Comparison of ENCODE assay signal across 19 cellular contexts in genomic region chr11:69978841-69979614, GRCh38.
DNase-seq lines count a peak whose midpoint lies in the region; ATAC-seq and TF ChIP-seq lines count a peak whose summit lies in the region.
"Had no signal": no experiment of that assay in that cellular context is flagged by ENCODE, and none has a peak within 500 bp of the region (broad histone marks: within the 10 kb centered on the region; RNA-seq: fewer than 3 reads in every experiment).

No MANE protein-coding gene starts in this region.

- H3K9me3 ChIP-seq in ascending aorta: no peaks in the 10 kb centered on the region
- H3K9me3 ChIP-seq in endodermal cell (ENCODE audit: control insufficient read depth, low read length): no peaks in the 10 kb centered on the region
- H3K9me3 ChIP-seq in lower lobe of right lung: no peaks in the 10 kb centered on the region
- H3K9me3 ChIP-seq in mucosa of descending colon: no peaks in the 10 kb centered on the region

- H3K4me1 ChIP-seq in ascending aorta (peaks cover 13 to 60% of the 10 kb centered on the region in 2 donors), endodermal cell (ENCODE audit: control insufficient read depth, insufficient read depth, low read length) (no peaks in the 10 kb centered on the region), lower lobe of right lung (peaks cover 8% of the 10 kb centered on the region), mucosa of descending colon (ENCODE audit: low read depth) (no peaks in the 10 kb centered on the region)

- H3K36me3 ChIP-seq in ascending aorta (no peaks in the 10 kb centered on the region), endodermal cell (ENCODE audit: control insufficient read depth, insufficient read depth, low read length) (no peaks in the 10 kb centered on the region), lower lobe of right lung (no peaks in the 10 kb centered on the region), mucosa of descending colon (ENCODE audit: low read depth) (no peaks in the 10 kb centered on the region)

- H3K27ac ChIP-seq in ascending aorta: peak overlapping the region; percentile 87 to 98
- no peak overlapping the region for H3K27ac ChIP-seq in endodermal cell (ENCODE audit: low read depth, low read length)
- peak overlapping the region; percentile 18 for H3K27ac ChIP-seq in lower lobe of right lung
- H3K27ac ChIP-seq: HL-60 had no signal

- H3K27me3 Mint-ChIP-seq in endodermal cell (ENCODE audit: insufficient read depth): peaks cover 44% of the 10 kb centered on the region

- no peak for TF ChIP-seq CTCF in ascending aorta (IDR thresholded peaks at IDR 0.05)
- no peak for TF ChIP-seq CTCF in endodermal cell (conservative IDR thresholded peaks at IDR 0.05)
- no peak for TF ChIP-seq CTCF in lower lobe of right lung (IDR thresholded peaks at IDR 0.05)
- TF ChIP-seq CTCF in mucosa of descending colon (IDR thresholded peaks at IDR 0.05): no peak
- TF ChIP-seq CTCF in lower leg skin (IDR thresholded peaks at IDR 0.05): no peak

- H3K4me3 ChIP-seq in ascending aorta (peak overlapping the region in 1 of 2 donors; percentile 3), endodermal cell (ENCODE audit: low read length) (no peak overlapping the region), lower lobe of right lung (no peak overlapping the region), mucosa of descending colon (no peak overlapping the region), lower leg skin (ENCODE audit: low read depth, poor library complexity, severe bottlenecking) (no peak overlapping the region)

- no peak overlapping the region for H3K9ac ChIP-seq in endodermal cell (ENCODE audit: extremely low read depth, low read length, poor library complexity, severe bottlenecking)

- no peak overlapping the region for H3K4me3 Mint-ChIP-seq in endodermal cell
- H3K4me3 Mint-ChIP-seq: CD14-positive monocyte, IgD-negative memory B cell had no signal

- intact Hi-C loops in ascending aorta (cut with DNase I): loop anchor here (1.0 to 2.0 kb wide), 2 partner anchors 61 to 150 kb away; no protein-coding TSS in a partner anchor
- intact Hi-C loops in lower lobe of right lung (cut with DNase I): no loop called here
- intact Hi-C loops in mucosa of descending colon (cut with DNase I, micrococcal nuclease): no loop called here
- intact Hi-C loops in lower leg skin (cut with DNase I; ENCODE audit: low total_unique reads): loop anchor here (10.0 kb wide), 1 partner anchor 1126 kb away; no protein-coding TSS in a partner anchor

- no peak for TF ChIP-seq POLR2A in lower leg skin (IDR thresholded peaks at IDR 0.05)

- no peaks in the 10 kb centered on the region for H3K27me3 ChIP-seq in ascending aorta
- peaks cover 16% of the 10 kb centered on the region for H3K27me3 ChIP-seq in endodermal cell (ENCODE audit: control insufficient read depth, insufficient read depth, low read length, poor library complexity, severe bottlenecking)
- H3K27me3 ChIP-seq in lower lobe of right lung (ENCODE audit: low read depth): peaks cover 28% of the 10 kb centered on the region

- H3K27ac Mint-ChIP-seq in endodermal cell: no peak overlapping the region
- H3K27ac Mint-ChIP-seq: IgD-negative memory B cell had no signal

- H3K4me1 Mint-ChIP-seq in endodermal cell: peaks cover 15% of the 10 kb centered on the region
- H3K4me1 Mint-ChIP-seq: CD14-positive monocyte, IgD-negative memory B cell had no signal

- ATAC-seq in lower lobe of right lung (no peak), mucosa of descending colon (no peak)

- 84 to 85% methylated on average over 8 to 10 of the region's 10 CpGs for WGBS in endodermal cell (ENCODE audit: insufficient coverage in 1 of 2, insufficient read length in 1 of 2), 2 experiments
- WGBS in lower leg skin, 2 donors: 35 to 39% methylated on average over 10 of the region's 10 CpGs

- no peaks in the 10 kb centered on the region for H3K36me3 Mint-ChIP-seq in endodermal cell (ENCODE audit: low read depth)
- H3K36me3 Mint-ChIP-seq: CD14-positive monocyte, IgD-negative memory B cell had no signal

- no peak for DNase-seq in ascending aorta (ENCODE audit: low spot score in 2 of 2)
- peak; percentile 49 for DNase-seq in endodermal cell
- DNase-seq in lower lobe of right lung: no peak
- no peak for DNase-seq in activated CD4-positive, alpha-beta T cell treated with anti-CD3 and anti-CD28 coated beads, Interleukin-2, amount 50 U/mL, for 1 hour
- DNase-seq in mucosa of descending colon: no peak
- DNase-seq in lower leg skin (ENCODE audit: low spot score in 2 of 2): no peak
- no peak for DNase-seq in foreskin melanocyte
- DNase-seq: ACHN, DMS79 treated with DMSO at 0.1 percent for 48 hours, Kasumi-1, MM.1S, NCI-H1092, NCI-H146, NCI-H2081, NCI-H446 treated with DMSO at 0.1 percent for 48 hours, Right ventricle myocardium superior had no signal

- H3K9me3 Mint-ChIP-seq in endodermal cell: no peaks in the 10 kb centered on the region
- H3K9me3 Mint-ChIP-seq: CD14-positive monocyte had no signal

Comparison
In these comparisons a context has a peak if more than half of its experiments do, and no peak if none do; other contexts are left out.
1. intact Hi-C loops: an anchor here in ascending aorta (1.0 to 2.0 kb wide) and lower leg skin (10.0 kb wide); none called in lower lobe of right lung and mucosa of descending colon.